1 cellular context compared by ENCODE assay signal in the genomic region with DNA sequence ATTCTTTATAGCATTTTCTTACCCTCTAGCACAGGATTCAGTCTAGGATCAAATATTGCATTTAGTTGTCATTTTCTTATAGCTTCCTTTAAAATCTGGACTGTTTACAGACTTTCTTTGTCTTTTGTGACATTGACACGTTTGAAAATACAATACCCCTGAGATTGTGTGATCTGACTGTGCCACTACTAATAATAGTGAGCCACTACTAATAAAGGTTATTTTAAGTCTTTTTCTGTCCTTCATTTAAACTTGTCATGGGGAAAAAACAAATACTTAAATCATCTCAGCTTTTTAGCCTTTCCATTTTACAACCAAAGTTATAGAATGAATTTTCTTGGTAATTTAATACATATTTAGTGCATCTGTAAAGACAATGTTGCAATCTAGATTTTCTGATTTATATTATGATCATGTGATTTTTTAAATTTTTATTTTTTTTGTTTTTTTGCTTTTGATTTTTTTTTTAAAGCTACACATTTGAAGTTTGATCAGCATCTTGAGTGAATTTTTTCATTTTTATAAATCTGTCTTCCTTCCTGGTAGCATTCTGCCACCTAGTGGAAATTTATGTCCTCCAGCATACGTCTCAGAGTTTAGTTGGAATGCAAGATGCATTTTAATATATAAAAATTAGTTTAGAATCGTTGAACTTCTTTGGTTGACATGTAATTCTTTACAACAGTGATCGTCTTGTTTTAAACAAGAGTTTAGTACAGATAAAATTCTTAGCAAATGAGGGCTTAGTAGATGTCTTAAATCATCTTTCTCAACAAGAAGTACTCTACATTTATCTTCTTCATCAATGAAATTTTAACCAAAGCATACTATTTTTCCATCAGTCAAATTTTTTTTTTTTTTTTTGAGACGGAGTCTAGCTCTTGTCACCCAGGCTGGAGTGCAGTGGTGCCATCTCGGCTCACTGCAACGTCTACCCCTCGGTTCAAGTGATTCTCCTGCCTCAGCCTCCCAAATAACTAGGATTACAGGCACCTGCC.
TF ChIP-seq lines count a peak whose summit lies in the region.

No MANE protein-coding gene starts in this region.

TF ChIP-seq in K562, 482 proteins besides CTCF, POLR2A, EP300 and RAD21 (continued from another document):
- TF ChIP-seq, protein P1, sequence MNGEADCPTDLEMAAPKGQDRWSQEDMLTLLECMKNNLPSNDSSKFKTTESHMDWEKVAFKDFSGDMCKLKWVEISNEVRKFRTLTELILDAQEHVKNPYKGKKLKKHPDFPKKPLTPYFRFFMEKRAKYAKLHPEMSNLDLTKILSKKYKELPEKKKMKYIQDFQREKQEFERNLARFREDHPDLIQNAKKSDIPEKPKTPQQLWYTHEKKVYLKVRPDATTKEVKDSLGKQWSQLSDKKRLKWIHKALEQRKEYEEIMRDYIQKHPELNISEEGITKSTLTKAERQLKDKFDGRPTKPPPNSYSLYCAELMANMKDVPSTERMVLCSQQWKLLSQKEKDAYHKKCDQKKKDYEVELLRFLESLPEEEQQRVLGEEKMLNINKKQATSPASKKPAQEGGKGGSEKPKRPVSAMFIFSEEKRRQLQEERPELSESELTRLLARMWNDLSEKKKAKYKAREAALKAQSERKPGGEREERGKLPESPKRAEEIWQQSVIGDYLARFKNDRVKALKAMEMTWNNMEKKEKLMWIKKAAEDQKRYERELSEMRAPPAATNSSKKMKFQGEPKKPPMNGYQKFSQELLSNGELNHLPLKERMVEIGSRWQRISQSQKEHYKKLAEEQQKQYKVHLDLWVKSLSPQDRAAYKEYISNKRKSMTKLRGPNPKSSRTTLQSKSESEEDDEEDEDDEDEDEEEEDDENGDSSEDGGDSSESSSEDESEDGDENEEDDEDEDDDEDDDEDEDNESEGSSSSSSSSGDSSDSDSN (IDR thresholded peaks at IDR 0.05; ENCODE audit: borderline replicate concordance in 1 of 2, low read depth in 2 of 2, low read length in 2 of 2), result no peak
